ENCODE assay signal across 1 cellular context in the genomic region with DNA sequence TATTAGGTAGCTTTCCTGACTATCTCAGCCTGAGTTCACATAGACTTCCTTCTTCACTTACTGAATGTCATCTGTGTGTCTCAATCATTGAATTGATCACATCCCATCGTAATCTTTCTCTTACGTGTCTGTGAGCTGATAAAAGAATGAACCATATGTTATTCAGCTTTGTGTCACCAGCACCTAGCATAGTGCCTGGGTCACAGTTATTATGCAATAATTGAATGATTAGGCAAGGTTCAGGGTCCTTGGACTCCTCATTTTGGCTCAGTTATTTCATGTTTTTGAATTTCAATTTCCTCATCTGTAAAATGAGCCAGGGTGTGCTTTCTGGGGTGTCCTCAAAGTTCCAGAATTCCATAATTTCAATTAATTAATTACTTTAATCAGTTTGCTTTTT.
TF ChIP-seq lines count a peak whose summit lies in the region.

No MANE protein-coding gene starts in this region.

TF ChIP-seq in IMR-90, 13 proteins besides CTCF, POLR2A, EP300 and RAD21 (continued from another document):
- TF ChIP-seq, protein P1, sequence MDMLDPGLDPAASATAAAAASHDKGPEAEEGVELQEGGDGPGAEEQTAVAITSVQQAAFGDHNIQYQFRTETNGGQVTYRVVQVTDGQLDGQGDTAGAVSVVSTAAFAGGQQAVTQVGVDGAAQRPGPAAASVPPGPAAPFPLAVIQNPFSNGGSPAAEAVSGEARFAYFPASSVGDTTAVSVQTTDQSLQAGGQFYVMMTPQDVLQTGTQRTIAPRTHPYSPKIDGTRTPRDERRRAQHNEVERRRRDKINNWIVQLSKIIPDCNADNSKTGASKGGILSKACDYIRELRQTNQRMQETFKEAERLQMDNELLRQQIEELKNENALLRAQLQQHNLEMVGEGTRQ (IDR thresholded peaks at IDR 0.05; ENCODE audit: low read depth, low read length): no peak
- no peak for TF ChIP-seq NFE2L2 (IDR thresholded peaks at IDR 0.05; ENCODE audit: low read depth, low read length)
